In genomic region chr7:2821842-2822507, GRCh38 we compare ENCODE assay signal across 9 cellular contexts. TPM values are rescaled to one million over a fixed set of nuclear protein-coding genes. Genes with fewer than 3 reads are reported as not detected.
DNase-seq lines count a peak whose midpoint lies in the region; ATAC-seq and TF ChIP-seq lines count a peak whose summit lies in the region.
"Had no signal": no experiment of that assay in that cellular context is flagged by ENCODE, and none has a peak within 500 bp of the region (broad histone marks: within the 10 kb centered on the region; RNA-seq: fewer than 3 reads in every experiment).

No MANE protein-coding gene starts in this region.

- H3K36me3 ChIP-seq in colonic mucosa (no peaks in the 10 kb centered on the region), aorta (ENCODE audit: control insufficient read depth in 1 of 2, insufficient read depth in 2 of 2, low read length in 1 of 2) (no peaks in the 10 kb centered on the region)

- H3K9me3 ChIP-seq in colonic mucosa (no peaks in the 10 kb centered on the region), aorta (ENCODE audit: control insufficient read depth, low read length) (no peaks in the 10 kb centered on the region)

- H3K27ac ChIP-seq in colonic mucosa (peak overlapping the region; percentile 28), substantia nigra (ENCODE audit: low read depth, low read length, poor library complexity, severe bottlenecking) (no peak overlapping the region), aorta (ENCODE audit: low read depth in 1 of 2, low read length in 2 of 2) (no peak overlapping the region)
- H3K27ac ChIP-seq: SK-N-MC had no signal

- ATAC-seq in GM19351 (IDR thresholded peaks at IDR 0.05; ENCODE audit: unreplicated experiment), result peak; percentile 68
- peak; percentile 53 for ATAC-seq in HG03565 (IDR thresholded peaks at IDR 0.05; ENCODE audit: unreplicated experiment)
- no peak for ATAC-seq in aorta (ENCODE audit: low FRiP score)

- no peak for TF ChIP-seq CTCF in colonic mucosa (IDR thresholded peaks at IDR 0.05)

- H3K27me3 ChIP-seq in colonic mucosa (no peaks in the 10 kb centered on the region), aorta (ENCODE audit: control insufficient read depth in 1 of 2, insufficient read depth in 2 of 2, low read length in 1 of 2) (no peaks in the 10 kb centered on the region)

- peaks cover 16% of the 10 kb centered on the region for H3K4me1 ChIP-seq in colonic mucosa
- no peaks in the 10 kb centered on the region for H3K4me1 ChIP-seq in aorta (ENCODE audit: control insufficient read depth in 1 of 2, insufficient read depth in 2 of 2, low read length in 2 of 2)

- no peak for DNase-seq in colonic mucosa
- DNase-seq in pulmonary artery endothelial cell (ENCODE audit: low read depth, low spot score), result peak; percentile 48
- DNase-seq in NCI-H2107 (lab: John Stamatoyannopoulos, UW), result no peak
- DNase-seq in anterior cingulate cortex (lab: John Stamatoyannopoulos, UW), result no peak
- no peak for DNase-seq in substantia nigra (lab: John Stamatoyannopoulos, UW)
- DNase-seq in aorta, result no peak

- WGBS in aorta, 2 donors, result 90 to 91% methylated on average over 10 of the region's 10 CpGs

- intact Hi-C loops in colonic mucosa (cut with DNase I) (no loop called here), aorta (cut with DNase I) (no loop called here)

- H3K9ac ChIP-seq in colonic mucosa (ENCODE audit: low read depth in 2 of 2, low read length in 2 of 2), result no peak overlapping the region

- H3K4me3 ChIP-seq in colonic mucosa (no peak overlapping the region), aorta (ENCODE audit: low read length in 2 of 2) (no peak overlapping the region)
- H3K4me3 ChIP-seq: SK-N-MC had no signal

RNA-seq across cellular contexts. Expression of gene GNA12, which starts 22.1 kb away (rescaled TPM):
- total RNA-seq in colonic mucosa, result 10 to 100 TPM; 19.7 to 24.8 TPM
- total RNA-seq in pulmonary artery endothelial cell, result 20.4 and 31.0 TPM in 2 replicates
- total RNA-seq in aorta, result 10 to 100 TPM; 53.0 to 56.6 TPM
- 10 to 100 TPM; 21.4 to 31.6 TPM for polyA plus RNA-seq in aorta
